Comparison of ENCODE assay signal across 14 cellular contexts in the genomic region with DNA sequence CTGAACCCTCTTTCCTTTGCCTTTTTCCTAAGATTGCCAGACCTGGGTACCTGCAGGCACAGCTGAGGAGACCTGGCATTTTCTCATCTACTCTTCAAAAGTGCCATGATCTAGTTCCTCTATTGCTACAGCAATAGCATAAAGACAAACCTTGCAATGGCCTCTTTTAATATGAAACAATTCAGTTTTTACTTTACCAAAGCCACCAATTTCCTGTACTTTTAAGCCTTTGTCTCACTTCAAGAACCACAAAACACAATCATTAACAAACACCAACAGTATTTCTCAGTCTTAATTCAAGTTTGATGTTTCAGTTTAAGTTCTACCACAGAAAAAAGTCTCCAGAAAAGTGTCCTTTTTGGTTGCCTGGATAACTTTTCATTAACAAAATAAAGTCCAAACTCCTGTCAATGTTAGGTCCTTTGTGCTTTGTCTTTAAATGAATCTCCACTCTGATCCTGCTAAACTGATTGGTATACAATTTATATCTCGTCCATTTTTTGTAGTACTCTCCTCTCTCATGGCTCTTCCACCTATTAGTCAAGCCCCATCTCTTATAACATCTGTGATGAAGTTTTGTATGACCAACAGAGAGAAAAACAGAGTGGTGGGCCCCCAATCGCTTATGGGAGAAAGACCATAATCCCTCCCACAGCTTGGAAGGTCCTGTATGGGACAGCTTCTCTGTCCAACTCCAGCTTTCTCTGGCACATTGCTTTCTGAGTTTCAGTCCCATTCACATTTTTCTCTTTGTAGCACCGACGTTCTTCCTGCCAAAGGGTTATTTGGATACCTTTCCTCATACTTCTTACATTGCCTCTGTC. TPM values are rescaled to one million over a fixed set of nuclear protein-coding genes. Genes with fewer than 3 reads are reported as not detected.
DNase-seq lines count a peak whose midpoint lies in the region; ATAC-seq and TF ChIP-seq lines count a peak whose summit lies in the region.
"Had no signal": no experiment of that assay in that cellular context is flagged by ENCODE, and none has a peak within 500 bp of the region (broad histone marks: within the 10 kb centered on the region; RNA-seq: fewer than 3 reads in every experiment).

No MANE protein-coding gene starts in this region.

- H3K36me3 Mint-ChIP-seq in activated CD4-positive, alpha-beta memory T cell treated with anti-CD3 and anti-CD28 coated beads, Interleukin-2, amount 10 ng/mL, durations not matched to agents 7 days and 5 days (ENCODE audit: low read depth) = peaks cover 34% of the 10 kb centered on the region

- no peak for TF ChIP-seq POLR2A in stomach (IDR thresholded peaks at IDR 0.05)

- peak overlapping the region; percentile 35; the same call in 1 of the 2 replicates for H3K4me2 ChIP-seq in DND-41 (ENCODE audit: insufficient read depth, low read length)

- peaks cover 56% of the 10 kb centered on the region for H3K4me1 Mint-ChIP-seq in activated CD4-positive, alpha-beta memory T cell treated with anti-CD3 and anti-CD28 coated beads, Interleukin-2, amount 10 ng/mL, durations not matched to agents 7 days and 5 days

- H3K9me3 ChIP-seq in DND-41 (ENCODE audit: insufficient read depth, low read length, severe bottlenecking) (no peaks in the 10 kb centered on the region), stomach (no peaks in the 10 kb centered on the region)
- H3K9me3 ChIP-seq: testis had no signal

- H2AFZ ChIP-seq in DND-41 (ENCODE audit: low read depth, low read length) = 0 out of 2 replicates have a peak overlapping the region, but pooled peaks have one; percentile 19

- H3K4me1 ChIP-seq in DND-41 (ENCODE audit: insufficient read depth, low read length) = peaks cover 29% of the 10 kb centered on the region
- no peaks in the 10 kb centered on the region for H3K4me1 ChIP-seq in stomach
- H3K4me1 ChIP-seq: testis had no signal

- intact Hi-C loops in stomach (cut with DNase I; ENCODE audit: low total_unique reads) = no loop called here

- no peak overlapping the region for H3K9ac ChIP-seq in DND-41 (ENCODE audit: low read depth, low read length)

- CTCF ChIA-PET in activated CD4-positive, alpha-beta memory T cell treated with anti-CD3 and anti-CD28 coated beads, Interleukin-2, amount 10 ng/mL, durations not matched to agents 7 days and 5 days (lab: Charles Lee) = interaction anchor here (1.2 to 2.2 kb wide), 4 partner anchors 12 to 98 kb away, joined by 3 to 8 read pairs (median 4); no protein-coding TSS in a partner anchor

- TF ChIP-seq CTCF in DND-41 (IDR thresholded peaks at IDR 0.05; ENCODE audit: borderline replicate concordance, extremely low read depth, low read length, poor library complexity, severe bottlenecking) (no peak), stomach (IDR thresholded peaks at IDR 0.05) (no peak)

- POLR2A ChIA-PET in activated CD4-positive, alpha-beta memory T cell treated with anti-CD3 and anti-CD28 coated beads, Interleukin-2, amount 10 ng/mL, durations not matched to agents 7 days and 5 days (lab: Charles Lee) = interaction anchor here (0.9 to 5.0 kb wide), 16 partner anchors 9 to 96 kb away, joined by 3 to 44 read pairs (median 6); partner anchors contain the start of gene THEMIS

- peak overlapping the region; percentile 48 for H3K27ac ChIP-seq in DND-41 (ENCODE audit: low read length)
- peak overlapping the region in 2 of 5 donors; percentile 34 to 40 for H3K27ac ChIP-seq in stomach
- H3K27ac ChIP-seq: testis had no signal

- H3K9me3 Mint-ChIP-seq in activated CD4-positive, alpha-beta memory T cell treated with anti-CD3 and anti-CD28 coated beads, Interleukin-2, amount 10 ng/mL, durations not matched to agents 7 days and 5 days = peaks cover 22% of the 10 kb centered on the region

- WGBS in stomach, 5 donors = 78 to 88% (median 84%) methylated on average over 4 of the region's 4 CpGs

- H3K4me3 ChIP-seq in DND-41 (ENCODE audit: low read depth in 1 of 2, low read length in 2 of 2) = no peak overlapping the region
- no peak overlapping the region for H3K4me3 ChIP-seq in stomach
- H3K4me3 ChIP-seq: skin epidermis, testis had no signal

- no peak for TF ChIP-seq EP300 in stomach (IDR thresholded peaks at IDR 0.05)

- H3K27me3 ChIP-seq in DND-41 (ENCODE audit: insufficient read depth, low read length, poor library complexity) = no peaks in the 10 kb centered on the region
- no peaks in the 10 kb centered on the region for H3K27me3 ChIP-seq in stomach
- H3K27me3 ChIP-seq: testis had no signal

- H3K36me3 ChIP-seq in DND-41 (ENCODE audit: insufficient read depth, low read length) (no peaks in the 10 kb centered on the region), stomach (no peaks in the 10 kb centered on the region)

- H4K20me1 ChIP-seq in DND-41 (ENCODE audit: insufficient read depth, low read length) = no peaks in the 10 kb centered on the region

- H3K4me3 Mint-ChIP-seq in activated CD4-positive, alpha-beta memory T cell treated with anti-CD3 and anti-CD28 coated beads, Interleukin-2, amount 10 ng/mL, durations not matched to agents 7 days and 5 days = peak overlapping the region; percentile 17

- ATAC-seq in DND-41 (ENCODE audit: insufficient read depth, low read depth) = peak; percentile 79
- peak; percentile 79 for ATAC-seq in GM19463 (IDR thresholded peaks at IDR 0.05; ENCODE audit: unreplicated experiment)
- peak; percentile 82 for ATAC-seq in HG03097 (IDR thresholded peaks at IDR 0.05; ENCODE audit: low FRiP score, unreplicated experiment)

- no peak for DNase-seq in DND-41
- no peak for DNase-seq in activated CD4-positive, alpha-beta memory T cell treated with anti-CD3 and anti-CD28 coated beads, Interleukin-2, amount 10 ng/mL, durations not matched to agents 7 days and 5 days
- DNase-seq in NCI-H2107 treated with DMSO at 0.1 percent for 48 hours (lab: John Stamatoyannopoulos, UW; ENCODE audit: unreplicated experiment) = no peak
- no peak for DNase-seq in stimulated activated CD4-positive, alpha-beta T cell treated with anti-CD3 and anti-CD28 coated beads, Interleukin-4, amount 100 ng/mL, for 4 hours
- no peak for DNase-seq in stomach
- no peak for DNase-seq in DMS79 (lab: John Stamatoyannopoulos, UW)
- DNase-seq: Calu3, mesenchymal stem cell, NCI-H446 treated with DMSO at 0.1 percent for 48 hours, T1000, testis had no signal

- H3K27ac Mint-ChIP-seq in activated CD4-positive, alpha-beta memory T cell treated with anti-CD3 and anti-CD28 coated beads, Interleukin-2, amount 10 ng/mL, durations not matched to agents 7 days and 5 days = peak overlapping the region; percentile 94

- H3K27me3 Mint-ChIP-seq in activated CD4-positive, alpha-beta memory T cell treated with anti-CD3 and anti-CD28 coated beads, Interleukin-2, amount 10 ng/mL, durations not matched to agents 7 days and 5 days = no peaks in the 10 kb centered on the region

- H3K79me2 ChIP-seq in DND-41 (ENCODE audit: insufficient read depth, low read length) = no peaks in the 10 kb centered on the region

RNA-seq across cellular contexts. Expression of gene THEMIS, which starts 50.5 kb away (rescaled TPM):
- 10 to 100 TPM; 65.6 to 68.2 TPM for total RNA-seq in activated CD4-positive, alpha-beta memory T cell treated with anti-CD3 and anti-CD28 coated beads, Interleukin-2, amount 10 ng/mL, durations not matched to agents 7 days and 5 days
- total RNA-seq in stomach = 10 to 100 TPM in 1 of 5 donors, 1 to 10 TPM in 2, under 1 TPM in 1, not detected in 1; 0.89 to 18.3 (median 2.4) TPM
- polyA plus RNA-seq in stomach = under 1 TPM; 0.08 to 0.46 (median 0.31) TPM
- total RNA-seq: Calu3 had no signal
